Comparison of ENCODE assay signal across 1 cellular context in the genomic region with DNA sequence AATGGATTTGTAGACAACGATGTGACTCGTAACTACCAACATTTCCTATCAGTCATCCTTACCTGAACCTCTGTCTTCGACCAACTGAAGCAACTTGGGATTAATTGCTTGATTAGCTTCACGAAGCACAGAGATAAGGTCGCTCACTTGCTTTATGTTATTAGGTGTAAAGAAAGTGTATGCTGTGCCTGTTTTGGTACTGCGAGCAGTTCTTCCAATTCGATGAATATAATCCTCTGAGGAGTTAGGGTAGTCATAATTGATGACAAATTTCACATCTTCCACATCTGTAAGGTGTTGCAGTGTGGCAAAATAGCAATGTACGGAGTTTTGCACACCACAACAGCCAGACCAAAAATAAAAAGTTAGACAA.
TF ChIP-seq lines count a peak whose summit lies in the region.

No MANE protein-coding gene starts in this region.

TF ChIP-seq in A549, 52 proteins besides CTCF, POLR2A, EP300 and RAD21:
- TF ChIP-seq PHF8 (IDR thresholded peaks at IDR 0.05; ENCODE audit: borderline replicate concordance, low read depth) (no peak), NR3C1 (IDR thresholded peaks at IDR 0.05) (no peak), JUN (IDR thresholded peaks at IDR 0.05) (peak in 1 of 2 experiments; percentile 1; a peak in 1 of 5 replicates), CBX8 (IDR thresholded peaks at IDR 0.05) (no peak), CHD4 (IDR thresholded peaks at IDR 0.05; ENCODE audit: borderline replicate concordance) (no peak), HOXA7 (CRISPR knock-in tag; IDR thresholded peaks at IDR 0.05) (peak; percentile 25; the same call in 1 of the 2 replicates), HDAC2 (IDR thresholded peaks at IDR 0.05) (no peak), POLR2AphosphoS2 (conservative IDR thresholded peaks at IDR 0.05; ENCODE audit: low read length) (peak; percentile 95; the same call in 1 of the 2 replicates)
